8 cellular contexts compared by ENCODE assay signal in genomic region chr12:122981036-122981471, GRCh38. TPM values are rescaled to one million over a fixed set of nuclear protein-coding genes. Genes with fewer than 3 reads are reported as not detected.
DNase-seq lines count a peak whose midpoint lies in the region; ATAC-seq and TF ChIP-seq lines count a peak whose summit lies in the region.

No MANE protein-coding gene starts in this region.

- peaks cover 15% of the 10 kb centered on the region for H3K36me3 Mint-ChIP-seq in activated CD4-positive, alpha-beta memory T cell treated with anti-CD3 and anti-CD28 coated beads for 36 hours

- peaks cover 37% of the 10 kb centered on the region for H3K4me1 Mint-ChIP-seq in activated CD4-positive, alpha-beta memory T cell treated with anti-CD3 and anti-CD28 coated beads for 36 hours (ENCODE audit: low read depth)

- intact Hi-C loops in activated CD4-positive, alpha-beta memory T cell treated with anti-CD3 and anti-CD28 coated beads for 36 hours (cut with micrococcal nuclease), result loop anchor here (2.0 kb wide), 1 partner anchor 94 kb away; no protein-coding TSS in a partner anchor

- POLR2A ChIA-PET in activated CD4-positive, alpha-beta memory T cell treated with anti-CD3 and anti-CD28 coated beads for 36 hours (lab: Charles Lee), result interaction anchor here (2.1 kb wide), 1 partner anchor 252 kb away, joined by 5 read pairs; the partner anchor contains the start of genes MPHOSPH9 and MTRFR

- no peaks in the 10 kb centered on the region for H3K9me3 ChIP-seq in right atrium auricular region
- H3K9me3 ChIP-seq in skeletal muscle tissue (ENCODE audit: control insufficient read depth in 3 of 3, low read length in 3 of 3), result no peaks in the 10 kb centered on the region

- ATAC-seq in HG03103 (IDR thresholded peaks at IDR 0.05; ENCODE audit: low read depth, unreplicated experiment), result peak; percentile 5

- H3K27ac Mint-ChIP-seq in activated CD4-positive, alpha-beta memory T cell treated with anti-CD3 and anti-CD28 coated beads for 36 hours, result peak overlapping the region; percentile 81

- peak overlapping the region; percentile 86 to 95 for H3K4me3 ChIP-seq in right atrium auricular region
- peak overlapping the region; percentile 92 to 95 (median 92) for H3K4me3 ChIP-seq in skeletal muscle tissue (ENCODE audit: low read length in 3 of 3)

- peak overlapping the region; percentile 89 for H3K4me3 Mint-ChIP-seq in activated CD4-positive, alpha-beta memory T cell treated with anti-CD3 and anti-CD28 coated beads for 36 hours

- no peaks in the 10 kb centered on the region for H3K9me3 Mint-ChIP-seq in activated CD4-positive, alpha-beta memory T cell treated with anti-CD3 and anti-CD28 coated beads for 36 hours

- no peaks in the 10 kb centered on the region for H3K27me3 Mint-ChIP-seq in activated CD4-positive, alpha-beta memory T cell treated with anti-CD3 and anti-CD28 coated beads for 36 hours

- no peak for TF ChIP-seq CTCF in right atrium auricular region (IDR thresholded peaks at IDR 0.05)

- peaks cover 0 to 84% of the 10 kb centered on the region in 2 donors for H3K4me1 ChIP-seq in right atrium auricular region
- peaks cover 75 to 88% (median 77%) of the 10 kb centered on the region in 3 donors for H3K4me1 ChIP-seq in skeletal muscle tissue (ENCODE audit: control insufficient read depth in 3 of 3, insufficient read depth in 3 of 3, low read length in 3 of 3)

- H3K27me3 ChIP-seq in right atrium auricular region (no peaks in the 10 kb centered on the region), skeletal muscle tissue (ENCODE audit: control insufficient read depth in 3 of 3, insufficient read depth in 3 of 3, low read length in 3 of 3) (no peaks in the 10 kb centered on the region)

- CTCF ChIA-PET in activated CD4-positive, alpha-beta memory T cell treated with anti-CD3 and anti-CD28 coated beads for 36 hours (lab: Charles Lee), result interaction anchor here (1.0 to 1.8 kb wide), 2 partner anchors 181 to 257 kb away, joined by 3 to 7 read pairs; no protein-coding TSS in a partner anchor

- H3K36me3 ChIP-seq in right atrium auricular region, result peaks cover 17% of the 10 kb centered on the region
- peaks cover 15 to 32% (median 21%) of the 10 kb centered on the region in 3 donors for H3K36me3 ChIP-seq in skeletal muscle tissue (ENCODE audit: control insufficient read depth in 3 of 3, insufficient read depth in 3 of 3, low read length in 3 of 3)

- H3K9ac ChIP-seq in skeletal muscle tissue (ENCODE audit: low read depth in 1 of 3, low read length in 3 of 3), result peak overlapping the region; percentile 83 to 94 (median 94)

- DNase-seq in NCI-H2171 treated with DMSO at 0.1 percent for 48 hours (lab: John Stamatoyannopoulos, UW) (peak; percentile 44), NCI-H2171 (lab: John Stamatoyannopoulos, UW) (no peak), right atrium auricular region (ENCODE audit: low spot score) (no peak), NCI-H1048 (lab: John Stamatoyannopoulos, UW) (no peak), NCI-H82 treated with DMSO at 0.1 percent for 48 hours (lab: John Stamatoyannopoulos, UW; ENCODE audit: unreplicated experiment) (no peak)
- no peak for DNase-seq in activated CD4-positive, alpha-beta memory T cell treated with anti-CD3 and anti-CD28 coated beads for 36 hours

- H3K27ac ChIP-seq in right atrium auricular region, result peak overlapping the region; percentile 87 to 88
- H3K27ac ChIP-seq in skeletal muscle tissue (ENCODE audit: low read depth, low read length), result peak overlapping the region; percentile 80

RNA-seq across cellular contexts. Expression of gene ARL6IP4, which starts 0.6 kb away (rescaled TPM):
- 100 to 1,000 TPM; 180 to 188 TPM for total RNA-seq in activated CD4-positive, alpha-beta memory T cell treated with anti-CD3 and anti-CD28 coated beads for 36 hours
- total RNA-seq in right atrium auricular region (100 to 1,000 TPM; 157 to 284 TPM), skeletal muscle tissue (93.4 TPM)

RNA-seq across cellular contexts. Expression of gene OGFOD2, which starts 6.0 kb away (rescaled TPM):
- total RNA-seq in activated CD4-positive, alpha-beta memory T cell treated with anti-CD3 and anti-CD28 coated beads for 36 hours, result 10 to 100 TPM; 22.6 to 23.7 TPM
- total RNA-seq in right atrium auricular region, result 1 to 10 TPM; 4.9 to 6.8 TPM
- 4.2 TPM for total RNA-seq in skeletal muscle tissue

RNA-seq across cellular contexts. Expression of gene ABCB9, which starts 14.8 kb away (rescaled TPM):
- total RNA-seq in activated CD4-positive, alpha-beta memory T cell treated with anti-CD3 and anti-CD28 coated beads for 36 hours, result 1 to 10 TPM; 2.7 to 3.6 TPM
- 1 to 10 TPM; 4.9 to 5.7 TPM for total RNA-seq in right atrium auricular region
- 2.6 TPM for total RNA-seq in skeletal muscle tissue
